ENCODE assay signal across 8 cellular contexts in genomic region chr7:131106681-131107342, GRCh38.
DNase-seq lines count a peak whose midpoint lies in the region; TF ChIP-seq lines count a peak whose summit lies in the region.

No MANE protein-coding gene starts in this region.

- H4K20me1 ChIP-seq in OCI-LY3 (ENCODE audit: insufficient read depth, low read length): peaks cover 21% of the 10 kb centered on the region; the same call in 1 of the 2 replicates

- H3K27ac ChIP-seq in OCI-LY3 (ENCODE audit: low read length) (peak overlapping the region; percentile 46), vagina (peak overlapping the region; percentile 100)

- TF ChIP-seq CTCF in OCI-LY3 (IDR thresholded peaks at IDR 0.05; ENCODE audit: low read depth, low read length): no peak
- no peak for TF ChIP-seq CTCF in fibroblast of mammary gland (conservative IDR thresholded peaks at IDR 0.05; ENCODE audit: control insufficient read depth, insufficient read depth, low read depth, low read length)
- TF ChIP-seq CTCF in vagina (IDR thresholded peaks at IDR 0.05): no peak

- H3K9ac ChIP-seq in OCI-LY3 (ENCODE audit: low read length): peak overlapping the region; percentile 71

- no peak for TF ChIP-seq POLR2A in vagina (IDR thresholded peaks at IDR 0.05)

- H3K36me3 ChIP-seq in OCI-LY3 (replicated peaks; ENCODE audit: low read depth, low read length) (no peaks in the 10 kb centered on the region), neuron (ENCODE audit: insufficient read depth, low read length) (no peaks in the 10 kb centered on the region), vagina (no peaks in the 10 kb centered on the region)

- H3K4me3 ChIP-seq in OCI-LY3 (ENCODE audit: low read length): peak overlapping the region; percentile 86
- H3K4me3 ChIP-seq in fibroblast of mammary gland (ENCODE audit: control insufficient read depth, low read depth, low read length): peak overlapping the region; percentile 91
- H3K4me3 ChIP-seq in neuron (ENCODE audit: low read length): peak overlapping the region; percentile 61
- H3K4me3 ChIP-seq in vagina: peak overlapping the region; percentile 87 to 100

- H3K4me2 ChIP-seq in OCI-LY3 (ENCODE audit: low read length): peak overlapping the region; percentile 98

- peaks cover 15% of the 10 kb centered on the region; the same call in 1 of the 2 replicates for H3K79me2 ChIP-seq in OCI-LY3 (ENCODE audit: low read length)

- peak overlapping the region; percentile 39; the same call in 1 of the 2 replicates for H2AFZ ChIP-seq in OCI-LY3 (ENCODE audit: low read depth, low read length)
- peak overlapping the region; percentile 71 for H2AFZ ChIP-seq in neuron (ENCODE audit: low read depth, low read length)

- peak; percentile 41 to 78 (median 78) for DNase-seq in NCI-H1417 (lab: John Stamatoyannopoulos, UW)
- no peak for DNase-seq in NCI-H1417 treated with DMSO at 0.1 percent for 48 hours (lab: John Stamatoyannopoulos, UW)
- DNase-seq in activated T-helper 9 cell treated with anti-CD3 and anti-CD28 coated beads, Interleukin-2, amount 50 U/mL, for 16 hours (ENCODE audit: low read depth): peak; percentile 43
- DNase-seq in fibroblast of mammary gland (ENCODE audit: low read depth): peak; percentile 71
- peak in 1 of 2 donors; percentile 90 for DNase-seq in vagina (ENCODE audit: extremely low spot score in 2 of 2)
- DNase-seq in NCI-H774 (lab: John Stamatoyannopoulos, UW): no peak

- no peaks in the 10 kb centered on the region for H3K9me3 ChIP-seq in OCI-LY3 (ENCODE audit: insufficient read depth, low read length)
- no peaks in the 10 kb centered on the region for H3K9me3 ChIP-seq in neuron (ENCODE audit: low read length)
- H3K9me3 ChIP-seq in vagina: no peaks in the 10 kb centered on the region

- peaks cover 31% of the 10 kb centered on the region for H3K4me1 ChIP-seq in OCI-LY3 (ENCODE audit: low read length)
- H3K4me1 ChIP-seq in neuron (ENCODE audit: insufficient read depth, low read length): peaks cover 45% of the 10 kb centered on the region
- H3K4me1 ChIP-seq in vagina: peaks cover 48% of the 10 kb centered on the region

- H3K27me3 ChIP-seq in OCI-LY3 (ENCODE audit: low read depth, low read length) (no peaks in the 10 kb centered on the region), neuron (ENCODE audit: insufficient read depth, low read length) (peaks cover 16% of the 10 kb centered on the region), vagina (no peaks in the 10 kb centered on the region)

- intact Hi-C loops in vagina (cut with DNase I): loop anchor here (10.0 kb wide), 3 partner anchors 108 to 318 kb away; no protein-coding TSS in a partner anchor

Comparison
In these comparisons a context has a peak if more than half of its experiments do, and no peak if none do; other contexts are left out.
1. DNase-seq: peak in NCI-H1417 (3 of 3), activated T-helper 9 cell treated with anti-CD3 and anti-CD28 coated beads, Interleukin-2, amount 50 U/mL, for 16 hours (single experiment) and fibroblast of mammary gland (single experiment); none in NCI-H1417 treated with DMSO at 0.1 percent for 48 hours (single experiment) and NCI-H774 (single experiment).
2. Peak in every context shown above with its lines, with median percentiles within 50 percentile points of each other: H3K4me3 ChIP-seq.